Comparison of ENCODE assay signal across 27 cellular contexts in genomic region chr2:151576080-151576479, GRCh38.
DNase-seq lines count a peak whose midpoint lies in the region; ATAC-seq and TF ChIP-seq lines count a peak whose summit lies in the region.
"Had no signal": no experiment of that assay in that cellular context is flagged by ENCODE, and none has a peak within 500 bp of the region (broad histone marks: within the 10 kb centered on the region; RNA-seq: fewer than 3 reads in every experiment).

No MANE protein-coding gene starts in this region.

- H3K27ac ChIP-seq in left lung: no peak overlapping the region
- H3K27ac ChIP-seq: esophagus squamous epithelium, foreskin keratinocyte, Peyer's patch, stomach had no signal

- H3K4me3 ChIP-seq in left lung: no peak overlapping the region
- H3K4me3 ChIP-seq: esophagus squamous epithelium, mucosa of descending colon, Peyer's patch, stomach had no signal

- H3K36me3 ChIP-seq in left lung: no peaks in the 10 kb centered on the region
- H3K36me3 ChIP-seq: esophagus squamous epithelium, Peyer's patch, stomach had no signal

- DNase-seq in DMS53 (lab: John Stamatoyannopoulos, UW): peak; percentile 80
- peak; percentile 36 for DNase-seq in NCI-H1092 treated with DMSO at 0.1 percent for 48 hours (lab: John Stamatoyannopoulos, UW)
- DNase-seq in NCI-H2029 treated with DMSO at 0.1 percent for 48 hours (lab: John Stamatoyannopoulos, UW): peak; percentile 86
- DNase-seq in left lung: peak; percentile 70
- no peak for DNase-seq in dermis blood vessel endothelial cell
- DNase-seq: ACHN; activated CD8-positive, alpha-beta T cell treated with anti-CD3 and anti-CD28 coated beads for 36 hours; activated naive CD4-positive, alpha-beta T cell treated with anti-CD3 and anti-CD28 coated beads, Interleukin-2, amount 10 ng/mL, durations not matched to agents 7 days and 5 days; CD4-positive, alpha-beta memory T cell; esophagus squamous epithelium; foreskin keratinocyte; GDM1; hippocampal formation; Kasumi-1; mucosa of descending colon; natural killer cell; NCI-H524 treated with DMSO at 0.1 percent for 48 hours; nucleus accumbens; Peyer's patch; SHP77; stimulated activated CD4-positive, alpha-beta T cell treated with anti-CD3 and anti-CD28 coated beads, Interleukin-2, amount 100 ng/mL, for 48 hours; stomach; T-helper 2 cell had no signal

- H3K9me3 ChIP-seq in left lung: no peaks in the 10 kb centered on the region
- H3K9me3 ChIP-seq: esophagus squamous epithelium, mucosa of descending colon, Peyer's patch, stomach had no signal

- intact Hi-C loops in left lung (cut with DNase I): no loop called here

- H3K27me3 ChIP-seq in left lung: no peaks in the 10 kb centered on the region
- H3K27me3 ChIP-seq: esophagus squamous epithelium, foreskin keratinocyte, Peyer's patch, stomach had no signal

- no peak for TF ChIP-seq CTCF in left lung (IDR thresholded peaks at IDR 0.05)

- no peaks in the 10 kb centered on the region for H3K4me1 ChIP-seq in left lung
- H3K4me1 ChIP-seq: esophagus squamous epithelium, foreskin keratinocyte, Peyer's patch, stomach had no signal

- peak; percentile 74 for ATAC-seq in left lung
- ATAC-seq in HG03139 (IDR thresholded peaks at IDR 0.05; ENCODE audit: unreplicated experiment): no peak
- ATAC-seq in HG03159 (IDR thresholded peaks at IDR 0.05; ENCODE audit: unreplicated experiment): no peak
- ATAC-seq: activated CD8-positive, alpha-beta T cell treated with anti-CD3 and anti-CD28 coated beads for 36 hours; activated T-helper 17 cell treated with anti-CD3 and anti-CD28 coated beads, Interleukin-2, amount 50 U/mL, for 72 hours; mucosa of descending colon; natural killer cell; sciatic nerve had no signal
